In the genomic region with DNA sequence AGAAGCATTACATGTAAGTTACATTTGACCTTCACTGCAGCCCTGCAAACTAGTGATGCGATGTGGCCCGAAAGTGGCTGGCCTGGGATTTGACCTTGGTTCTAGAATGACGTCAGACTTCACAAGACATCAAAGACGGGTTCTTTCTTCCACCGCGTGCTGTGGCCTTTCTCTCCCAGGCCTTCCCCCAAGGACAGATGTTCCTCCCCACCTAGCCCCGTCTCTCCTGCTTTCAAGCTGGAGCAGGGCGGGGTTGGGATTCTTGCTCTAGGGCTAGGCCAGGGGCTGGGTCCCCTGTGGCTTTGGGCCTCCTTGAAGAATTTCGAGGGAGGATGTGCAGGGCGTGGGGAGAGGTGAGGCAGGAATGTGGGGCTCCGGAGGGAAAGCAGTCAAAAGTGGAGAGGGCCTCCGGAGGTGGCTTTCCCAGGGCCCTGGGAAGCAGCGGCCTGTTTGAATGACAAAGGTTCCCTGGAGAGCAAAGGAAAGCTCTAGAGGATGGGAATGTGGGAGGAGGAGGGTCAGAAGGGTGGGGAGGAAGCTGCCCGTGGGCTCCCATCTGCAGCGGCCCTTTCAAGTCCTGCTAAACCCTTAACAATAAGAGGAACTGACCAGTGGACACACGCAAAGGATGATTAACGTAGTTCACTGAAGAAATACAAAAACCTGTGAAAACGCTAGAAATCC, we compare ENCODE assay signal across 1 cellular context.
A peak's percentile ranks its signal among the peaks of the same experiment; 100 is the strongest.
TF ChIP-seq lines count a peak whose summit lies in the region.

No MANE protein-coding gene starts in this region.

TF ChIP-seq in HepG2, 621 proteins besides CTCF, POLR2A, EP300 and RAD21 (continued from another document and continues in another):
- TF ChIP-seq, protein P1, sequence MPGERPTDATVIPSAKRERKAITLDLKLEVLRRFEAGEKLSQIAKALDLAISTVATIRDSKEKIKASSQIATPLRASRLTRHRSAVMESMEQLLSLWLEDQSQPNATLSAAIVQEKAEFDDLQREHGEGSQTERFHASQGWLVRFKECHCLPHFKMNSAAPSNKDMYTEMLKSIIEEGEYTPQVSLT (CRISPR knock-in tag; IDR thresholded peaks at IDR 0.05; ENCODE audit: borderline replicate concordance, low read depth), result no peak
- TF ChIP-seq ZNF451 (CRISPR knock-in tag; IDR thresholded peaks at IDR 0.05), result no peak
- TF ChIP-seq, protein P2, sequence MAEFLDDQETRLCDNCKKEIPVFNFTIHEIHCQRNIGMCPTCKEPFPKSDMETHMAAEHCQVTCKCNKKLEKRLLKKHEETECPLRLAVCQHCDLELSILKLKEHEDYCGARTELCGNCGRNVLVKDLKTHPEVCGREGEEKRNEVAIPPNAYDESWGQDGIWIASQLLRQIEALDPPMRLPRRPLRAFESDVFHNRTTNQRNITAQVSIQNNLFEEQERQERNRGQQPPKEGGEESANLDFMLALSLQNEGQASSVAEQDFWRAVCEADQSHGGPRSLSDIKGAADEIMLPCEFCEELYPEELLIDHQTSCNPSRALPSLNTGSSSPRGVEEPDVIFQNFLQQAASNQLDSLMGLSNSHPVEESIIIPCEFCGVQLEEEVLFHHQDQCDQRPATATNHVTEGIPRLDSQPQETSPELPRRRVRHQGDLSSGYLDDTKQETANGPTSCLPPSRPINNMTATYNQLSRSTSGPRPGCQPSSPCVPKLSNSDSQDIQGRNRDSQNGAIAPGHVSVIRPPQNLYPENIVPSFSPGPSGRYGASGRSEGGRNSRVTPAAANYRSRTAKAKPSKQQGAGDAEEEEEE (CRISPR knock-in tag; IDR thresholded peaks at IDR 0.05; ENCODE audit: borderline replicate concordance), result no peak
- TF ChIP-seq, protein P3, sequence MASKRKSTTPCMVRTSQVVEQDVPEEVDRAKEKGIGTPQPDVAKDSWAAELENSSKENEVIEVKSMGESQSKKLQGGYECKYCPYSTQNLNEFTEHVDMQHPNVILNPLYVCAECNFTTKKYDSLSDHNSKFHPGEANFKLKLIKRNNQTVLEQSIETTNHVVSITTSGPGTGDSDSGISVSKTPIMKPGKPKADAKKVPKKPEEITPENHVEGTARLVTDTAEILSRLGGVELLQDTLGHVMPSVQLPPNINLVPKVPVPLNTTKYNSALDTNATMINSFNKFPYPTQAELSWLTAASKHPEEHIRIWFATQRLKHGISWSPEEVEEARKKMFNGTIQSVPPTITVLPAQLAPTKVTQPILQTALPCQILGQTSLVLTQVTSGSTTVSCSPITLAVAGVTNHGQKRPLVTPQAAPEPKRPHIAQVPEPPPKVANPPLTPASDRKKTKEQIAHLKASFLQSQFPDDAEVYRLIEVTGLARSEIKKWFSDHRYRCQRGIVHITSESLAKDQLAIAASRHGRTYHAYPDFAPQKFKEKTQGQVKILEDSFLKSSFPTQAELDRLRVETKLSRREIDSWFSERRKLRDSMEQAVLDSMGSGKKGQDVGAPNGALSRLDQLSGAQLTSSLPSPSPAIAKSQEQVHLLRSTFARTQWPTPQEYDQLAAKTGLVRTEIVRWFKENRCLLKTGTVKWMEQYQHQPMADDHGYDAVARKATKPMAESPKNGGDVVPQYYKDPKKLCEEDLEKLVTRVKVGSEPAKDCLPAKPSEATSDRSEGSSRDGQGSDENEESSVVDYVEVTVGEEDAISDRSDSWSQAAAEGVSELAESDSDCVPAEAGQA (IDR thresholded peaks at IDR 0.05; ENCODE audit: low read depth), result no peak; the same call in 1 of the 2 replicates
- TF ChIP-seq, protein P3 (CRISPR knock-in tag; IDR thresholded peaks at IDR 0.05; ENCODE audit: borderline replicate concordance), result no peak
- no peak for TF ChIP-seq SOX6 (IDR thresholded peaks at IDR 0.05)
- peak; percentile 37 for TF ChIP-seq SOX6 (CRISPR knock-in tag; IDR thresholded peaks at IDR 0.05)
- TF ChIP-seq EHMT2 (IDR thresholded peaks at IDR 0.05; ENCODE audit: borderline replicate concordance, low read depth, low read length), result no peak
- TF ChIP-seq ZBTB42 (CRISPR knock-in tag; IDR thresholded peaks at IDR 0.05), result no peak
- TF ChIP-seq SP140L (CRISPR knock-in tag; IDR thresholded peaks at IDR 0.05; ENCODE audit: borderline replicate concordance), result no peak
- no peak for TF ChIP-seq ZNF484 (CRISPR knock-in tag; IDR thresholded peaks at IDR 0.05; ENCODE audit: borderline replicate concordance, low read depth)
- TF ChIP-seq ZFX (CRISPR knock-in tag; IDR thresholded peaks at IDR 0.05; ENCODE audit: low read depth), result peak; percentile 57; the same call in 1 of the 2 replicates
- TF ChIP-seq ATF3 (CRISPR knock-in tag; IDR thresholded peaks at IDR 0.05), result peak; percentile 78
- no peak for TF ChIP-seq TBP (CRISPR knock-in tag; IDR thresholded peaks at IDR 0.05)
- no peak for TF ChIP-seq ZNF205 (CRISPR knock-in tag; IDR thresholded peaks at IDR 0.05)
- TF ChIP-seq ZNF282 (IDR thresholded peaks at IDR 0.05; ENCODE audit: partially characterized antibody), result no peak
- no peak for TF ChIP-seq RFXANK (CRISPR knock-in tag; IDR thresholded peaks at IDR 0.05)
- TF ChIP-seq KAT2B (IDR thresholded peaks at IDR 0.05; ENCODE audit: borderline replicate concordance, low read depth, low read length), result no peak
- no peak for TF ChIP-seq ATF4 (CRISPR knock-in tag; IDR thresholded peaks at IDR 0.05)
- TF ChIP-seq CHD4 (IDR thresholded peaks at IDR 0.05; ENCODE audit: borderline replicate concordance, low read length), result no peak
- TF ChIP-seq, protein P4, sequence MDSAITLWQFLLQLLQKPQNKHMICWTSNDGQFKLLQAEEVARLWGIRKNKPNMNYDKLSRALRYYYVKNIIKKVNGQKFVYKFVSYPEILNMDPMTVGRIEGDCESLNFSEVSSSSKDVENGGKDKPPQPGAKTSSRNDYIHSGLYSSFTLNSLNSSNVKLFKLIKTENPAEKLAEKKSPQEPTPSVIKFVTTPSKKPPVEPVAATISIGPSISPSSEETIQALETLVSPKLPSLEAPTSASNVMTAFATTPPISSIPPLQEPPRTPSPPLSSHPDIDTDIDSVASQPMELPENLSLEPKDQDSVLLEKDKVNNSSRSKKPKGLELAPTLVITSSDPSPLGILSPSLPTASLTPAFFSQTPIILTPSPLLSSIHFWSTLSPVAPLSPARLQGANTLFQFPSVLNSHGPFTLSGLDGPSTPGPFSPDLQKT (CRISPR knock-in tag; IDR thresholded peaks at IDR 0.05; ENCODE audit: borderline replicate concordance), result no peak
- no peak for TF ChIP-seq ZNF709 (CRISPR knock-in tag; IDR thresholded peaks at IDR 0.05)
- TF ChIP-seq PRPF4 (IDR thresholded peaks at IDR 0.05; ENCODE audit: low read depth, low read length, poor library complexity, severe bottlenecking), result no peak
- no peak for TF ChIP-seq ZNF230 (CRISPR knock-in tag; IDR thresholded peaks at IDR 0.05)
- no peak for TF ChIP-seq ZHX1 (CRISPR knock-in tag; IDR thresholded peaks at IDR 0.05; ENCODE audit: low read depth)
- TF ChIP-seq, protein P5, sequence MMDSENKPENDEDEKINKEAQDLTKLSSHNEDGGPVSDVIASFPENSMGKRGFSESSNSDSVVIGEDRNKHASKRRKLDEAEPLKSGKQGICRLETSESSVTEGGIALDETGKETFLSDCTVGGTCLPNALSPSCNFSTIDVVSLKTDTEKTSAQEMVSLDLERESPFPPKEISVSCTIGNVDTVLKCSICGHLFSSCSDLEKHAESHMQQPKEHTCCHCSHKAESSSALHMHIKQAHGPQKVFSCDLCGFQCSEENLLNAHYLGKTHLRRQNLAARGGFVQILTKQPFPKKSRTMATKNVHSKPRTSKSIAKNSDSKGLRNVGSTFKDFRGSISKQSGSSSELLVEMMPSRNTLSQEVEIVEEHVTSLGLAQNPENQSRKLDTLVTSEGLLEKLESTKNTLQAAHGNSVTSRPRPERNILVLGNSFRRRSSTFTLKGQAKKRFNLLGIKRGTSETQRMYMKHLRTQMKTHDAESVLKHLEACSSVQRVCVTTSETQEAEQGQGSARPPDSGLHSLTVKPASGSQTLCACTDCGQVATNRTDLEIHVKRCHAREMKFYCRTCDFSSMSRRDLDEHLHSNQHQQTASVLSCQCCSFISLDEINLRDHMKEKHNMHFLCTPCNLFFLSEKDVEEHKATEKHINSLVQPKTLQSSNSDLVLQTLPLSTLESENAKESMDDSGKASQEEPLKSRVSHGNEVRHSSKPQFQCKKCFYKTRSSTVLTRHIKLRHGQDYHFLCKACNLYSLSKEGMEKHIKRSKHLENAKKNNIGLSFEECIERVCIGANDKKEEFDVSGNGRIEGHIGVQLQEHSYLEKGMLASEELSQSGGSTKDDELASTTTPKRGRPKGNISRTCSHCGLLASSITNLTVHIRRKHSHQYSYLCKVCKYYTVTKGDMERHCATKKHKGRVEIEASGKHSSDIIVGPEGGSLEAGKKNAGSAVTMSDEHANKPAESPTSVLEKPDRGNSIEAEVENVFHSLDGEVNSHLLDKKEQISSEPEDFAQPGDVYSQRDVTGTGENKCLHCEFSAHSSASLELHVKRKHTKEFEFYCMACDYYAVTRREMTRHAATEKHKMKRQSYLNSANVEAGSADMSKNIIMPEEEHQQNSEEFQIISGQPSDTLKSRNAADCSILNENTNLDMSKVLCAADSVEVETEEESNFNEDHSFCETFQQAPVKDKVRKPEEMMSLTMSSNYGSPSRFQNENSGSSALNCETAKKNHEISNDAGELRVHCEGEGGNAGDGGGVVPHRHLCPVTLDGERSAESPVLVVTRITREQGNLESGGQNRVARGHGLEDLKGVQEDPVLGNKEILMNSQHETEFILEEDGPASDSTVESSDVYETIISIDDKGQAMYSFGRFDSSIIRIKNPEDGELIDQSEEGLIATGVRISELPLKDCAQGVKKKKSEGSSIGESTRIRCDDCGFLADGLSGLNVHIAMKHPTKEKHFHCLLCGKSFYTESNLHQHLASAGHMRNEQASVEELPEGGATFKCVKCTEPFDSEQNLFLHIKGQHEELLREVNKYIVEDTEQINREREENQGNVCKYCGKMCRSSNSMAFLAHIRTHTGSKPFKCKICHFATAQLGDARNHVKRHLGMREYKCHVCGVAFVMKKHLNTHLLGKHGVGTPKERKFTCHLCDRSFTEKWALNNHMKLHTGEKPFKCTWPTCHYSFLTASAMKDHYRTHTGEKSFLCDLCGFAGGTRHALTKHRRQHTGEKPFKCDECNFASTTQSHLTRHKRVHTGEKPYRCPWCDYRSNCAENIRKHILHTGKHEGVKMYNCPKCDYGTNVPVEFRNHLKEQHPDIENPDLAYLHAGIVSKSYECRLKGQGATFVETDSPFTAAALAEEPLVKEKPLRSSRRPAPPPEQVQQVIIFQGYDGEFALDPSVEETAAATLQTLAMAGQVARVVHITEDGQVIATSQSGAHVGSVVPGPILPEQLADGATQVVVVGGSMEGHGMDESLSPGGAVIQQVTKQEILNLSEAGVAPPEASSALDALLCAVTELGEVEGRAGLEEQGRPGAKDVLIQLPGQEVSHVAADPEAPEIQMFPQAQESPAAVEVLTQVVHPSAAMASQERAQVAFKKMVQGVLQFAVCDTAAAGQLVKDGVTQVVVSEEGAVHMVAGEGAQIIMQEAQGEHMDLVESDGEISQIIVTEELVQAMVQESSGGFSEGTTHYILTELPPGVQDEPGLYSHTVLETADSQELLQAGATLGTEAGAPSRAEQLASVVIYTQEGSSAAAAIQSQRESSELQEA (CRISPR knock-in tag; IDR thresholded peaks at IDR 0.05; ENCODE audit: not compliant biosample characterization), result peak; percentile 31
- TF ChIP-seq XRCC5 (optimal IDR thresholded peaks at IDR 0.05; ENCODE audit: low read length), result no peak
- TF ChIP-seq PLRG1 (conservative IDR thresholded peaks at IDR 0.05), result no peak
- TF ChIP-seq ZNF614 (CRISPR knock-in tag; IDR thresholded peaks at IDR 0.05; ENCODE audit: borderline replicate concordance), result 0 out of 2 replicates have a peak, but pooled peaks have one; percentile 22
- TF ChIP-seq RORA (CRISPR knock-in tag; IDR thresholded peaks at IDR 0.05), result no peak
- TF ChIP-seq ATF7 (IDR thresholded peaks at IDR 0.05), result peak; percentile 97
- TF ChIP-seq ATF7 (CRISPR knock-in tag; IDR thresholded peaks at IDR 0.05), result peak; percentile 92
- no peak for TF ChIP-seq SRSF1 (optimal IDR thresholded peaks at IDR 0.05; ENCODE audit: low read depth, low read length)
- no peak for TF ChIP-seq KLF12 (CRISPR knock-in tag; IDR thresholded peaks at IDR 0.05; ENCODE audit: borderline replicate concordance)
- no peak; the same call in 1 of the 2 replicates for TF ChIP-seq NR2F2 (IDR thresholded peaks at IDR 0.05; ENCODE audit: borderline replicate concordance, low read depth)
- no peak for TF ChIP-seq ZNF296 (CRISPR knock-in tag; conservative IDR thresholded peaks at IDR 0.05)
